In the genomic region with DNA sequence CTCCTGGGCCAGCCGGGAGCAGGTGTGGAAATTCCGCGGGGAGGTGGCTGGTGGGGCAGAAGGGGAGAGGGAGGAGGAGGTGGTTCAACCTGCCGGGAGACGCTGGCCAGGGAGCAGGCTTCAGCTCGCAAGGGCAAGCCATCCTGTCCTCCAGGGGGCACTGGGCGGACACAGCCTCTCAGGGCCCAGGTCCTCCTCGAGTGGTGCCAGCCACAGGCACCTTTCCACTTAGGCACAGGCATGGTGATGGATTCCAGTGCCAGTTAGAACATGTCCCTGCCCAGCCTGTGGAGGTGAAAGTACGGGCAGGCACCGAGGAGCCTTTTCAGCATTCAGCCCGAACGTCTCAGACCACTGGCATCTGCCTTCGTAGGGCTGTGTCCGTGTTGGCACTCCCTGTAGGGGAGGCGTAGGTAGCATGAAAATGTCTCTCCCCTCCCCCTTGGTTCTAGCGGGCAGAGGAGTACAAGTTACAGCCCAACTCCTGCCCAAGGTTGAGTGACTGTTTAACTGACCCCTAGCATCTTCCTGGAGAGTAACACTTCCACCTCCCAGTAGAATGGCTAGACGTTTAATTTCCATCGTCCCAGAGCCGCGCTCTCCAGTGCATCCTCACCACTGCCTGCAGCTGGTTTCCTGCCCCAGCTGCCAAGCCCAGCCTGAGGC, we compare ENCODE assay signal across 9 cellular contexts. TPM values are rescaled to one million over a fixed set of nuclear protein-coding genes. Genes with fewer than 3 reads are reported as not detected.
DNase-seq lines count a peak whose midpoint lies in the region; ATAC-seq, FAIRE-seq and TF ChIP-seq lines count a peak whose summit lies in the region.
"Had no signal": no experiment of that assay in that cellular context is flagged by ENCODE, and none has a peak within 500 bp of the region (broad histone marks: within the 10 kb centered on the region; RNA-seq: fewer than 3 reads in every experiment).

No MANE protein-coding gene starts in this region.

- H3K9me3 Mint-ChIP-seq in H9 = no peaks in the 10 kb centered on the region

- no peak overlapping the region for H3K18ac ChIP-seq in H9 (ENCODE audit: insufficient read length, low read depth, low read length)

- no peak overlapping the region for H4K5ac ChIP-seq in H9 (ENCODE audit: insufficient read length, low read depth, low read length)

- no peak overlapping the region for H2BK15ac ChIP-seq in H9 (ENCODE audit: low read depth, low read length)

- H4K91ac ChIP-seq in H9 (ENCODE audit: insufficient read length, low read depth, low read length) = no peak overlapping the region

- peak; percentile 61 for FAIRE-seq in urothelium cell line (lab: Jason Lieb, UNC)

- no peak overlapping the region for H3K23ac ChIP-seq in H9 (ENCODE audit: insufficient read length, low read depth, low read length)

- H3K4me1 ChIP-seq in H9 (ENCODE audit: insufficient read depth, low read length) (no peaks in the 10 kb centered on the region), SJSA1 (replicated peaks) (peaks cover 20% of the 10 kb centered on the region), mucosa of stomach (ENCODE audit: control insufficient read depth, insufficient read depth, low read length) (peaks cover 21% of the 10 kb centered on the region)

- no CpG with 5 or more reads among the region's 20 CpGs for WGBS in H9 (ENCODE audit: extremely low coverage, insufficient read length, low lambda C conversion rate)

- no peaks in the 10 kb centered on the region for H3K9me3 ChIP-seq in H9 (ENCODE audit: control insufficient read depth, low read depth, low read length)
- H3K9me3 ChIP-seq in SJSA1 (replicated peaks) = no peaks in the 10 kb centered on the region
- H3K9me3 ChIP-seq in mucosa of stomach (ENCODE audit: control insufficient read depth, low read length) = no peaks in the 10 kb centered on the region

- H3K36me3 ChIP-seq in SJSA1 (no peaks in the 10 kb centered on the region), mucosa of stomach (ENCODE audit: control insufficient read depth, insufficient read depth, low read length) (no peaks in the 10 kb centered on the region)

- H2BK20ac ChIP-seq in H9 (ENCODE audit: low read depth, low read length, poor library complexity, severe bottlenecking) = no peak overlapping the region

- no peak overlapping the region for H2BK120ac ChIP-seq in H9 (ENCODE audit: low read depth, low read length, poor library complexity, severe bottlenecking)

- no peak overlapping the region; the same call in 1 of the 2 replicates for H3K14ac ChIP-seq in H9 (ENCODE audit: insufficient read depth, low read length)

- H3K36me3 Mint-ChIP-seq in H9 (ENCODE audit: insufficient read depth in 1 of 3, low read depth in 3 of 3) = no peaks in the 10 kb centered on the region

- peaks cover 34% of the 10 kb centered on the region for H3K27me3 Mint-ChIP-seq in H9 (ENCODE audit: low read depth)

- H3K4ac ChIP-seq in H9 (ENCODE audit: low read depth, low read length) = no peak overlapping the region

- H2BK12ac ChIP-seq in H9 (ENCODE audit: insufficient read length, low read depth, low read length) = no peak overlapping the region

- H3K23me2 ChIP-seq in H9 (ENCODE audit: insufficient read length, low read depth, low read length, poor library complexity, severe bottlenecking) = peaks cover 9% of the 10 kb centered on the region

- no peak overlapping the region for H3K27ac ChIP-seq in H9 (ENCODE audit: insufficient read length, low read depth, low read length)
- no peak overlapping the region for H3K27ac ChIP-seq in SJSA1
- H3K27ac ChIP-seq in epithelial cell of prostate = peak overlapping the region; percentile 86
- H3K27ac ChIP-seq: SK-N-MC had no signal

- H3K79me1 ChIP-seq in H9 (ENCODE audit: insufficient read depth, low read depth, low read length, poor library complexity, severe bottlenecking) = no peaks in the 10 kb centered on the region

- H2AK5ac ChIP-seq in H9 (ENCODE audit: insufficient read length, low read length) = no peak overlapping the region

- H2AFZ ChIP-seq in H9 (ENCODE audit: low read length) = no peak overlapping the region

- no peak overlapping the region for H2BK5ac ChIP-seq in H9 (ENCODE audit: insufficient read length, low read length)

- H3K4me1 Mint-ChIP-seq in H9 = peaks cover 10 to 33% of the 10 kb centered on the region in 2 experiments

- no peaks in the 10 kb centered on the region; the same call in 1 of the 2 replicates for H3K79me2 ChIP-seq in H9 (ENCODE audit: insufficient read depth, low read length)

- H3K9ac ChIP-seq in H9 (ENCODE audit: extremely low read depth, insufficient read length, low read length) = no peak overlapping the region
- H3K9ac ChIP-seq in mucosa of stomach (ENCODE audit: low read length) = peak overlapping the region; percentile 55

- H4K20me1 ChIP-seq in H9 (ENCODE audit: control insufficient read depth, insufficient read depth, insufficient read length) = no peaks in the 10 kb centered on the region

- no peak for ATAC-seq in HG03378 (IDR thresholded peaks at IDR 0.05; ENCODE audit: unreplicated experiment)

- DNase-seq in CD1c-positive myeloid dendritic cell (ENCODE audit: extremely low spot score) (peak; percentile 13), H9 (peak; percentile 71), SJSA1 (ENCODE audit: low read depth in 1 of 2, low spot score in 2 of 2) (peak in 1 of 2 experiments; percentile 18), epithelial cell of prostate (ENCODE audit: low read depth, low spot score) (peak; percentile 96), urothelium cell line (ENCODE audit: low spot score) (peak; percentile 67), GOT3 (lab: John Stamatoyannopoulos, UW) (no peak)

- no peak overlapping the region for H4K8ac ChIP-seq in H9 (replicated peaks; ENCODE audit: insufficient read length, low read depth, low read length)

- H3K27ac Mint-ChIP-seq in H9 = no peak overlapping the region

- no peak overlapping the region for H3K56ac ChIP-seq in H9 (ENCODE audit: insufficient read length, low read depth, low read length)

- H3K4me3 ChIP-seq in SJSA1 (peak overlapping the region; percentile 62), mucosa of stomach (ENCODE audit: low read length) (no peak overlapping the region)

- peak overlapping the region; percentile 42 for H3K4me2 ChIP-seq in H9 (ENCODE audit: insufficient read depth, insufficient read length, low read length)

- H3T11ph ChIP-seq in H9 (ENCODE audit: low read length) = no peak overlapping the region

- H3K4me3 Mint-ChIP-seq in H9 = peak overlapping the region; percentile 67 to 83

- TF ChIP-seq CTCF in H9 (conservative IDR thresholded peaks at IDR 0.05) = peak; percentile 63

- no peaks in the 10 kb centered on the region for H3K27me3 ChIP-seq in H9 (ENCODE audit: insufficient read depth, low read length)
- peaks cover 18% of the 10 kb centered on the region for H3K27me3 ChIP-seq in SJSA1 (replicated peaks)
- peaks cover 12% of the 10 kb centered on the region for H3K27me3 ChIP-seq in mucosa of stomach (ENCODE audit: control insufficient read depth, insufficient read depth, low read length)

RNA-seq across cellular contexts. Expression of a gene that starts 48.9 kb away (rescaled TPM):
- total RNA-seq in H9 (2021) = 22.0 and 22.6 TPM in 2 replicates
- total RNA-seq in SJSA1 (2014; rRNA removed; shearing (Covaris generic)) = 1.2 and 2.8 TPM in 2 replicates
